8 cellular contexts compared by ENCODE assay signal in the genomic region with DNA sequence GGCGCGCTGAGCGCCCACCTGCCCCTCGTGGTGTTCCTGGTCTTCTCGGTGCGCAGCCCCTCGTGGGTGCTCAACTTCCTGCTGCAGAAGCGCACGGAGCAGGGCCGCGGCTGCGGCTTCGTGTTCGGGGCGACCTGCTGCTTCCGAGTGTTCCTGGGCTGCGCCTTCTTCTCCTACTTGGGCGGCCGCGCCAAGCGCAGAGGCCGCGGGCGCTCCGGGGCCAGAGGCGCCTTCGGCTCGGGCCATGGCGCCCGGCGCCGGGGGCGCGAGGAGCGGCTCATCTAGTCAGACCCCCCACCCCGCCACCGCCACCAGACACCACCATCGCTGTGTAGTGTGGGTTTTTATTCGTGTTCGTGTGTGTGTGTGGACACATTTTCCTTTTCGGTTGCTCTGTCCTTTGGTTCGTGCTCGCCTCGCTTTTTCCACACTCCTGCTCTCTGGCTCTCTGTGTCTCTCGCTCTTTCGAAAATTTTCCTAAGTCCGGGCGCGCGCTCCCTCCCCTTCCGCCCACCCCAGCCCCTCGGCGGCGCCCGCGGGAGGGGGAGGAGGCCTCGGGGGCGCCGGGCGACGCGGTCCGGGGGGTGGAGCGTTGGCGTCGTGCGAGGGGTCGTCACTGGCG. TPM values are rescaled to one million over a fixed set of nuclear protein-coding genes. Genes with fewer than 3 reads are reported as not detected.
DNase-seq lines count a peak whose midpoint lies in the region; ATAC-seq and TF ChIP-seq lines count a peak whose summit lies in the region.

No MANE protein-coding gene starts in this region.

- peak overlapping the region; percentile 67 to 89 (median 81) for H3K27ac ChIP-seq in right lobe of liver

- TF ChIP-seq POLR2A in right lobe of liver (IDR thresholded peaks at IDR 0.05) = no peak

- TF ChIP-seq CTCF in GM06990 (IDR thresholded peaks at IDR 0.05; ENCODE audit: insufficient read depth, low read length, poor library complexity, severe bottlenecking) (no peak), right lobe of liver (IDR thresholded peaks at IDR 0.05) (no peak)

- peak; percentile 83 for DNase-seq in GM06990 (ENCODE audit: extremely low read depth, insufficient read length)
- peak; percentile 59 for DNase-seq in NCI-H345 treated with DMSO at 0.1 percent for 48 hours (lab: John Stamatoyannopoulos, UW; ENCODE audit: unreplicated experiment)
- DNase-seq in activated CD4-positive, alpha-beta T cell treated with anti-CD3 and anti-CD28 coated beads, Interleukin-2, amount 50 U/mL, for 4 hours = peak; percentile 61 to 66
- peak; percentile 89 for DNase-seq in dermis blood vessel endothelial cell
- peak; percentile 70 to 81 (median 77) for DNase-seq in right lobe of liver
- peak; percentile 66 for DNase-seq in stimulated activated CD4-positive, alpha-beta T cell treated with anti-CD3 and anti-CD28 coated beads, Interleukin-2, amount 100 ng/mL, for 4 hours (ENCODE audit: low read depth)

- peaks cover 0 to 28% (median 14%) of the 10 kb centered on the region in 4 donors for H3K4me1 ChIP-seq in right lobe of liver

- H3K9me3 ChIP-seq in right lobe of liver = no peaks in the 10 kb centered on the region

- intact Hi-C loops in right lobe of liver (cut with DNase I) = loop anchor here in 1 of 2 donors (10.0 kb wide), 2 partner anchors 124 to 154 kb away; partner anchors contain the start of genes PRELID3B and TUBB1

- H3K27me3 ChIP-seq in GM06990 (replicated peaks; ENCODE audit: control insufficient read depth, insufficient read depth, low read length) (no peaks in the 10 kb centered on the region), right lobe of liver (no peaks in the 10 kb centered on the region)

- peak overlapping the region; percentile 62 for H3K4me3 ChIP-seq in GM06990 (replicated peaks; ENCODE audit: low read depth, low read length)
- H3K4me3 ChIP-seq in right lobe of liver = peak overlapping the region; percentile 44 to 71 (median 54)

- H3K36me3 ChIP-seq in GM06990 (ENCODE audit: control insufficient read depth, insufficient read depth, low read length) (no peaks in the 10 kb centered on the region), right lobe of liver (no peaks in the 10 kb centered on the region)

- WGBS in right lobe of liver (ENCODE audit: insufficient coverage, low coverage, low lambda C conversion rate, missing lambda C conversion rate) = 0% methylated on average over 28 of the region's 69 CpGs

- ATAC-seq in HG02970 (IDR thresholded peaks at IDR 0.05; ENCODE audit: low FRiP score, unreplicated experiment) (peak; percentile 19), right lobe of liver (peak; percentile 44 to 65 (median 54)), HG03378 (IDR thresholded peaks at IDR 0.05; ENCODE audit: unreplicated experiment) (no peak)

RNA-seq across cellular contexts. Expression of gene GNAS, which starts 38.0 kb away (rescaled TPM):
- total RNA-seq in dermis blood vessel endothelial cell (365 and 726 TPM in 2 replicates), right lobe of liver (100 to 1,000 TPM; 254 to 400 (median 287) TPM)

RNA-seq across cellular contexts. Expression of gene GNAS-AS1, which starts 39.9 kb away (rescaled TPM):
- total RNA-seq in dermis blood vessel endothelial cell (not detected in 2 replicates), right lobe of liver (under 1 TPM in 3 of 6 experiments, not detected in 3; 0.23 to 0.37 (median 0.27) TPM)
